Comparison of ENCODE assay signal across 8 cellular contexts in genomic region chr11:62671604-62672528, GRCh38. TPM values are rescaled to one million over a fixed set of nuclear protein-coding genes. Genes with fewer than 3 reads are reported as not detected.
A peak's percentile ranks its signal among the peaks of the same experiment; 100 is the strongest.
DNase-seq lines count a peak whose midpoint lies in the region; ATAC-seq, FAIRE-seq and TF ChIP-seq lines count a peak whose summit lies in the region.

Gene LBHD1 (minus strand): TSS chr11:62672267. CDS start chr11:62670031, 2,236 bp downstream.
Gene UQCC3 (plus strand): TSS chr11:62671673. CDS start chr11:62671746, 73 bp downstream.

- H3K4me3 ChIP-seq in fibroblast of pulmonary artery (replicated peaks; ENCODE audit: low read depth, low read length) (peak within 1 kb of the TSS; percentile 81), neural cell (ENCODE audit: low read length) (peak within 1 kb of the TSS; percentile 89), stomach smooth muscle (ENCODE audit: low read length in 2 of 2) (peak within 1 kb of the TSS; percentile 94 to 95)

- H2AFZ ChIP-seq in neural cell (ENCODE audit: low read depth, low read length), result peak within 1 kb of the TSS; percentile 77

- DNase-seq in D721Med (ENCODE audit: insufficient read length, low spot score) (peak; percentile 79), Kasumi-1 (lab: John Stamatoyannopoulos, UW) (peak; percentile 91), RWPE1 (ENCODE audit: low spot score) (peak; percentile 80), fibroblast of pulmonary artery (ENCODE audit: low read depth) (peak; percentile 89)
- peak; percentile 69 for DNase-seq in activated effector memory CD4-positive, alpha-beta T cell treated with Interleukin-2 at 50 U/mL for 16 hours

- H3K36me3 ChIP-seq in neural cell (ENCODE audit: insufficient read depth, low read length), result no peaks in the 10 kb centered on the region
- H3K36me3 ChIP-seq in stomach smooth muscle (ENCODE audit: control insufficient read depth in 2 of 2, insufficient read depth in 2 of 2, low read length in 2 of 2), result peaks cover 2 to 16% of the 10 kb centered on the region in 2 donors

- FAIRE-seq in D721Med (lab: Jason Lieb, UNC), result no peak

- peak within 1 kb of the TSS; percentile 99 for H3K4me2 ChIP-seq in neural cell (ENCODE audit: low read length)

- peak; percentile 49 for ATAC-seq in GM21619 (IDR thresholded peaks at IDR 0.05; ENCODE audit: unreplicated experiment)

- POLR2A ChIA-PET in RWPE1 (lab: Yijun Ruan, JAX; ENCODE audit: low non-redundant PET), result interaction anchor here (0.9 to 1.5 kb wide), 3 partner anchors 50 to 98 kb away, joined by 4 to 7 read pairs (median 4); partner anchors contain the start of genes B3GAT3, EEF1G and ZBTB3

- H3K27ac ChIP-seq in RWPE1 (peak within 1 kb of the TSS; percentile 94), neural cell (ENCODE audit: low read length) (peak within 1 kb of the TSS; percentile 86), stomach smooth muscle (ENCODE audit: low read length) (peak within 1 kb of the TSS; percentile 91)

- CTCF ChIA-PET in RWPE1 (lab: Yijun Ruan, JAX), result interaction anchor here (0.6 to 1.1 kb wide), 3 partner anchors 37 to 529 kb away, joined by 3 to 4 read pairs (median 3); no protein-coding TSS in a partner anchor

- peak; percentile 37 for TF ChIP-seq EP300 in neural cell (conservative IDR thresholded peaks at IDR 0.05; ENCODE audit: poor library complexity, severe bottlenecking)

- H3K9me2 ChIP-seq in neural cell (ENCODE audit: insufficient read depth, low read length), result no peaks in the 10 kb centered on the region

- H3K9ac ChIP-seq in neural cell (ENCODE audit: low read length), result peak within 1 kb of the TSS; percentile 82
- peak within 1 kb of the TSS; percentile 92 to 95 for H3K9ac ChIP-seq in stomach smooth muscle (ENCODE audit: low read length in 2 of 2)

- no peaks in the 10 kb centered on the region for H3K27me3 ChIP-seq in neural cell (ENCODE audit: insufficient read depth, low read depth, low read length)
- H3K27me3 ChIP-seq in stomach smooth muscle (ENCODE audit: control insufficient read depth in 1 of 2, insufficient read depth in 2 of 2, low read length in 2 of 2), result no peaks in the 10 kb centered on the region

- TF ChIP-seq RAD21 in neural cell (conservative IDR thresholded peaks at IDR 0.05), result peak; percentile 37

- peaks cover 35% of the 10 kb centered on the region for H3K4me1 ChIP-seq in stomach smooth muscle (ENCODE audit: control insufficient read depth, insufficient read depth, low read length)

- H4K20me1 ChIP-seq in neural cell (ENCODE audit: insufficient read depth), result no peaks in the 10 kb centered on the region

- TF ChIP-seq CTCF in D721Med (IDR thresholded peaks at IDR 0.05; ENCODE audit: insufficient read depth, missing control alignments), result no peak
- no peak for TF ChIP-seq CTCF in RWPE1 (conservative IDR thresholded peaks at IDR 0.05; ENCODE audit: low read depth)
- TF ChIP-seq CTCF in fibroblast of pulmonary artery (IDR thresholded peaks at IDR 0.05; ENCODE audit: low read length, missing control alignments), result no peak
- peak; percentile 19 for TF ChIP-seq CTCF in neural cell (IDR thresholded peaks at IDR 0.05; ENCODE audit: poor library complexity, severe bottlenecking)

- H3K9me3 ChIP-seq in neural cell (ENCODE audit: low read length) (no peaks in the 10 kb centered on the region), stomach smooth muscle (ENCODE audit: control insufficient read depth in 2 of 2, low read length in 2 of 2) (no peaks in the 10 kb centered on the region)

- no peaks in the 10 kb centered on the region for H3F3A ChIP-seq in neural cell (ENCODE audit: insufficient read depth, low read length, poor library complexity, severe bottlenecking)

- H3K79me2 ChIP-seq in neural cell (replicated peaks; ENCODE audit: insufficient read depth, low read length), result peaks cover 6% of the 10 kb centered on the region

TF ChIP-seq in neural cell, 6 proteins besides CTCF, POLR2A, EP300 and RAD21:
- TF ChIP-seq MXI1 (conservative IDR thresholded peaks at IDR 0.05; ENCODE audit: poor library complexity, severe bottlenecking) (peak; percentile 72), TAF1 (IDR thresholded peaks at IDR 0.05; ENCODE audit: low read depth) (peak; percentile 85), REST (IDR thresholded peaks at IDR 0.05; ENCODE audit: borderline replicate concordance) (peak; percentile 44), SMC3 (conservative IDR thresholded peaks at IDR 0.05; ENCODE audit: poor library complexity) (peak; percentile 46), EZH2 (IDR thresholded peaks at IDR 0.05; ENCODE audit: borderline replicate concordance, insufficient read depth, low read length, poor library complexity, severe bottlenecking) (no peak), POLR2AphosphoS5 (IDR thresholded peaks at IDR 0.05) (peak; percentile 71)

RNA-seq across cellular contexts. Expression of gene LBHD1, which starts in this region (rescaled TPM):
- polyA plus RNA-seq in neural cell, result 10.5 and 10.6 TPM in 2 replicates
- 5.4 and 6.1 TPM in 2 replicates for polyA minus RNA-seq in neural cell

RNA-seq across cellular contexts. Expression of gene UQCC3, which starts in this region (rescaled TPM):
- 6.8 and 8.4 TPM in 2 replicates for polyA plus RNA-seq in neural cell
- 4.1 and 4.5 TPM in 2 replicates for polyA minus RNA-seq in neural cell

Comparison
In these comparisons a context has a peak if more than half of its experiments do, and no peak if none do; other contexts are left out.
1. Peak in every context shown above with its lines: DNase-seq, ATAC-seq, H3K4me3 ChIP-seq and H3K27ac ChIP-seq.